In the genomic region with DNA sequence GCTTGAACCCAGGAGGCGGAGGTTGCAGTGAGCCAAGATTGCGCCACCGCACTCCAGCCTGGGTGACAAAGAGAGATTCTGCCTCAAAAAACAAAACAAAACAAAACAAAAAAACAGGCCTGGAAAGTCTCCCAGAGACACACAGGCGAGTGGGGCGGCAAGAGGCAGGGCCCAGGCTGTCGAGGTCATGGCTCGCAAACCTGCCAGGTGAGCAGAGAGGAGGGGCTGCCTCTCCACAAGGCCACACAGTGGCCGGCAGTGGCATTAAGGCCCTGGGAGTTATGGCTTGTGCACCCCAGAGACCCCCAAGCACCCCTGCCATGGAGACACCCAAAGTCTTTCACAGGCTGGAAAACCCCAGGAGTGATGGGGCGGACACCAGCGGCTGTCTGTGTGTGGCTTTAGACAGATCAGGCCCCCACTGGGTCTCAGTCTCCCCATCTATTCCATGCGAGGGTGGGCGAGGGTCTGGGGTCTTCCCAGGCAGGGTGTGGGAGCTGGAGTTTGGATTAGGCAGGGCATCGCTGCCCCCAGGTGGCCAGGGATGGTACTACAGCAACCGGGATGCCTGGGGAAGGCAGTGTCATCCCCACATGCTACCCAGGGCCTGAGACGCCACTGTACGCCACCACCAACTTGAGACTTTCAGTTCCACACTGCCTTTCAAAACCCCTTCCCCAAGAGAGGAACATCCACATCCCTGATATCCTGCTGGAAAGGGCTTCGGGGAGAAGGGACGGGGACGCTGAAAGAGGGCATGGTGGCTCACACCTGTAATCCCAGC, we compare ENCODE assay signal across 8 cellular contexts.
A peak's percentile ranks its signal among the peaks of the same experiment; 100 is the strongest.
DNase-seq lines count a peak whose midpoint lies in the region; ATAC-seq and TF ChIP-seq lines count a peak whose summit lies in the region.

No MANE protein-coding gene starts in this region.

- no peaks in the 10 kb centered on the region for H3K79me2 ChIP-seq in DOHH2 (ENCODE audit: control insufficient read depth, low read length)

- no peaks in the 10 kb centered on the region for H4K20me1 ChIP-seq in DOHH2 (ENCODE audit: control insufficient read depth, insufficient read depth, low read depth, low read length)

- H3K36me3 ChIP-seq in DOHH2 (ENCODE audit: control insufficient read depth, low read length), result peaks cover 7% of the 10 kb centered on the region

- H3K4me3 ChIP-seq in DOHH2 (ENCODE audit: low read length), result no peak overlapping the region

- no peaks in the 10 kb centered on the region for H3K9me3 ChIP-seq in DOHH2 (ENCODE audit: control insufficient read depth, insufficient read depth, low read length)

- no peaks in the 10 kb centered on the region for H3K27me3 ChIP-seq in DOHH2 (ENCODE audit: control insufficient read depth, low read length)

- H3K4me2 ChIP-seq in DOHH2 (ENCODE audit: low read length), result no peak overlapping the region

- no peaks in the 10 kb centered on the region for H3K9me2 ChIP-seq in DOHH2 (replicated peaks; ENCODE audit: control insufficient read depth, low read length)

- H3K4me1 ChIP-seq in DOHH2 (ENCODE audit: control insufficient read depth, low read length), result no peaks in the 10 kb centered on the region

- no peak overlapping the region for H3K27ac ChIP-seq in DOHH2 (ENCODE audit: low read depth, low read length)
- no peak overlapping the region for H3K27ac ChIP-seq in VCaP

- DNase-seq in HuH-7 (ENCODE audit: low spot score), result peak; percentile 86
- peak; percentile 38 to 60 for DNase-seq in T47D (ENCODE audit: low read depth in 1 of 2, low spot score in 1 of 2)
- peak; percentile 6 for DNase-seq in kidney glomerular epithelial cell (lab: John Stamatoyannopoulos, UW)
- DNase-seq in stimulated activated CD4-positive, alpha-beta T cell treated with anti-CD3 and anti-CD28 coated beads, Interleukin-2, amount 100 ng/mL, for 48 hours, result peak; percentile 76 to 83

- TF ChIP-seq CTCF in DOHH2 (IDR thresholded peaks at IDR 0.05; ENCODE audit: low read depth, low read length, poor library complexity, severe bottlenecking), result peak; percentile 99
- TF ChIP-seq CTCF in VCaP (conservative IDR thresholded peaks at IDR 0.05), result peak; percentile 90

- no peaks in the 10 kb centered on the region for H3F3A ChIP-seq in DOHH2 (ENCODE audit: control insufficient read depth, insufficient read depth)

- ATAC-seq in HG03280 (IDR thresholded peaks at IDR 0.05; ENCODE audit: unreplicated experiment) (no peak), HG02678 (IDR thresholded peaks at IDR 0.05; ENCODE audit: unreplicated experiment) (no peak)

- in situ Hi-C loops in T47D (cut with HindIII; ENCODE audit: low pct_unique_long_range_greater_than_20kb, low sequenced_read_pairs), result no loop called here

Comparison
In these comparisons a context has a peak if more than half of its experiments do, and no peak if none do; other contexts are left out.
1. DNase-seq: peak in every context shown above with its lines; median percentile 86 in HuH-7; 80 in stimulated activated CD4-positive, alpha-beta T cell treated with anti-CD3 and anti-CD28 coated beads, Interleukin-2, amount 100 ng/mL, for 48 hours; 49 in T47D; 6 in kidney glomerular epithelial cell.